In the genomic region with DNA sequence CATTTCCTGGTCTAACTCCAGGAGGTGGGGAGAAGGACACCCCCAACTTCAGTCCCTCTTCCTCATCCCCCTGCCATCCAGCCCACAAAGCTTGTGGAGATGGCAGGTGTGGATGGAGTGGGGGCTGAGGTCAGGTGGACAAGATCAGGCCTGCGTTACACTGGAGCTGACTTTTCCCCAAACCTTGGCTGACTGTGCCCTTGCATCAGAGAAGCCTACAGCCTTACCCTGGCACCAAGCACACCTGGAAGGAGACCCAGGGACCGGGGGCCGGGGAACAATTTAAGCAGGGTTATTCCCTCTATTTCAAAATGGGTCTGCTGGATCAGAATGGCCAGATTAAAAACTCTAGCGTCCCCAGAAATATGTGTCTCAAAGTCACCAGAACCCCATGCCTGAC, we compare ENCODE assay signal across 9 cellular contexts. TPM values are rescaled to one million over a fixed set of nuclear protein-coding genes. Genes with fewer than 3 reads are reported as not detected.
DNase-seq lines count a peak whose midpoint lies in the region; ATAC-seq and TF ChIP-seq lines count a peak whose summit lies in the region.
"Had no signal": no experiment of that assay in that cellular context is flagged by ENCODE, and none has a peak within 500 bp of the region (broad histone marks: within the 10 kb centered on the region; RNA-seq: fewer than 3 reads in every experiment).

No MANE protein-coding gene starts in this region.

- no peaks in the 10 kb centered on the region for H3K9me3 Mint-ChIP-seq in activated CD4-positive, alpha-beta T cell treated with anti-CD3 and anti-CD28 coated beads for 36 hours (ENCODE audit: low read depth)
- H3K9me3 Mint-ChIP-seq in endothelial cell (ENCODE audit: unreplicated experiment): no peaks in the 10 kb centered on the region

- intact Hi-C loops in activated CD4-positive, alpha-beta T cell treated with anti-CD3 and anti-CD28 coated beads for 36 hours (cut with DNase I, micrococcal nuclease): loop anchor here in 1 of 2 experiments (1.0 kb wide), 2 partner anchors 31 to 35 kb away; no protein-coding TSS in a partner anchor

- H3K27ac ChIP-seq in RWPE1: peak overlapping the region; percentile 100

- peaks cover 63% of the 10 kb centered on the region for H3K4me1 ChIP-seq in skeletal muscle satellite cell (ENCODE audit: control insufficient read depth, insufficient read depth, low read length)

- DNase-seq in activated CD4-positive, alpha-beta T cell treated with anti-CD3 and anti-CD28 coated beads for 36 hours: no peak
- no peak for DNase-seq in activated CD4-positive, alpha-beta T cell treated with anti-CD3 and anti-CD28 coated beads, Interleukin-2, amount 50 U/mL, for 48 hours
- DNase-seq in RWPE1 (ENCODE audit: low spot score) (no peak), endothelial cell (ENCODE audit: low spot score) (no peak), UCSD-AML1 (lab: John Stamatoyannopoulos, UW; ENCODE audit: unreplicated experiment) (no peak), hepatic stellate cell (ENCODE audit: low spot score) (no peak)

- TF ChIP-seq CTCF in RWPE1 (conservative IDR thresholded peaks at IDR 0.05; ENCODE audit: low read depth) (no peak), endothelial cell (IDR thresholded peaks at IDR 0.05; ENCODE audit: unreplicated experiment) (no peak)

- peak overlapping the region; percentile 82 for H3K4me2 ChIP-seq in skeletal muscle satellite cell (ENCODE audit: low read length)

- no peaks in the 10 kb centered on the region for H3K36me3 Mint-ChIP-seq in activated CD4-positive, alpha-beta T cell treated with anti-CD3 and anti-CD28 coated beads for 36 hours (ENCODE audit: low read depth)
- peaks cover 7% of the 10 kb centered on the region for H3K36me3 Mint-ChIP-seq in endothelial cell (ENCODE audit: low read depth, unreplicated experiment)

- no peaks in the 10 kb centered on the region for H3K27me3 ChIP-seq in skeletal muscle satellite cell (ENCODE audit: control insufficient read depth, insufficient read depth, low read length)
- H3K27me3 ChIP-seq: upper lobe of left lung had no signal

- H3K9ac ChIP-seq in skeletal muscle satellite cell (ENCODE audit: low read depth, low read length): no peak overlapping the region

- no peaks in the 10 kb centered on the region for H3K27me3 Mint-ChIP-seq in activated CD4-positive, alpha-beta T cell treated with anti-CD3 and anti-CD28 coated beads for 36 hours
- peaks cover 19% of the 10 kb centered on the region for H3K27me3 Mint-ChIP-seq in endothelial cell (ENCODE audit: unreplicated experiment)

- CTCF ChIA-PET in activated CD4-positive, alpha-beta T cell treated with anti-CD3 and anti-CD28 coated beads for 36 hours (lab: Charles Lee): interaction anchor here (0.6 to 6.4 kb wide), 18 partner anchors 8 to 812 kb away, joined by 3 to 70 read pairs (median 6); partner anchors contain the start of gene TNK2
- CTCF ChIA-PET in RWPE1 (lab: Yijun Ruan, JAX): interaction anchor here (0.8 to 5.0 kb wide), 11 partner anchors 9 to 46 kb away, joined by 3 to 74 read pairs (median 18); partner anchors contain the start of gene TNK2

- POLR2A ChIA-PET in activated CD4-positive, alpha-beta T cell treated with anti-CD3 and anti-CD28 coated beads for 36 hours (lab: Charles Lee): interaction anchor here (0.6 to 3.5 kb wide), 7 partner anchors 9 to 35 kb away, joined by 3 to 28 read pairs (median 4); partner anchors contain the start of gene TNK2
- POLR2A ChIA-PET in RWPE1 (lab: Yijun Ruan, JAX; ENCODE audit: low non-redundant PET): interaction anchor here (0.7 kb wide), 1 partner anchor 31 kb away, joined by 4 read pairs; no protein-coding TSS in a partner anchor

- H3K4me1 Mint-ChIP-seq in activated CD4-positive, alpha-beta T cell treated with anti-CD3 and anti-CD28 coated beads for 36 hours: peaks cover 34% of the 10 kb centered on the region
- H3K4me1 Mint-ChIP-seq in endothelial cell (ENCODE audit: unreplicated experiment): peaks cover 50% of the 10 kb centered on the region

- H3K4me3 Mint-ChIP-seq in activated CD4-positive, alpha-beta T cell treated with anti-CD3 and anti-CD28 coated beads for 36 hours: peak overlapping the region; percentile 35
- peak overlapping the region; percentile 83 for H3K4me3 Mint-ChIP-seq in endothelial cell (ENCODE audit: unreplicated experiment)

- H3K36me3 ChIP-seq in skeletal muscle satellite cell (ENCODE audit: insufficient read depth, low read length): no peaks in the 10 kb centered on the region
- H3K36me3 ChIP-seq: upper lobe of left lung had no signal

- ATAC-seq in activated CD4-positive, alpha-beta T cell treated with anti-CD3 and anti-CD28 coated beads for 36 hours: no peak
- ATAC-seq in GM18909 (IDR thresholded peaks at IDR 0.05; ENCODE audit: poor library complexity, unreplicated experiment): no peak

- H3K4me3 ChIP-seq in skeletal muscle satellite cell (ENCODE audit: low read length): no peak overlapping the region

- peak overlapping the region; percentile 8 for H3K27ac Mint-ChIP-seq in activated CD4-positive, alpha-beta T cell treated with anti-CD3 and anti-CD28 coated beads for 36 hours
- peak overlapping the region; percentile 42 for H3K27ac Mint-ChIP-seq in endothelial cell (ENCODE audit: unreplicated experiment)

- H3K9me3 ChIP-seq in skeletal muscle satellite cell (replicated peaks; ENCODE audit: low read length): no peaks in the 10 kb centered on the region
- H3K9me3 ChIP-seq: upper lobe of left lung had no signal

RNA-seq across cellular contexts. Expression of gene TNK2, which starts 14.4 kb away (rescaled TPM):
- total RNA-seq in activated CD4-positive, alpha-beta T cell treated with anti-CD3 and anti-CD28 coated beads for 36 hours: 10 to 100 TPM; 49.9 to 54.2 TPM
- total RNA-seq in endothelial cell (ENCODE audit: unreplicated experiment): 135 TPM
- 5.6 and 8.1 TPM in 2 replicates for total RNA-seq in skeletal muscle satellite cell (2012; rRNA removed)
